ENCODE assay signal across 20 cellular contexts in genomic region chr19:30923096-30923495, GRCh38.
A peak's percentile ranks its signal among the peaks of the same experiment; 100 is the strongest.
DNase-seq lines count a peak whose midpoint lies in the region; ATAC-seq and TF ChIP-seq lines count a peak whose summit lies in the region.
"Had no signal": no experiment of that assay in that cellular context is flagged by ENCODE, and none has a peak within 500 bp of the region (broad histone marks: within the 10 kb centered on the region; RNA-seq: fewer than 3 reads in every experiment).

No MANE protein-coding gene starts in this region.

- no peak for TF ChIP-seq CTCF in KMS-11 (conservative IDR thresholded peaks at IDR 0.05; ENCODE audit: low read depth, low read length)

- peaks cover 13% of the 10 kb centered on the region for H3K4me1 ChIP-seq in KMS-11 (ENCODE audit: low read depth, poor library complexity, severe bottlenecking)
- H3K4me1 ChIP-seq: BE2C; BLaER1 treated with 17β-estradiol and CSF1 and Interleukin-3, amounts not matched to agents 10 nM and 100 nM; HAP-1 had no signal

- ATAC-seq in GM21619 (IDR thresholded peaks at IDR 0.05; ENCODE audit: unreplicated experiment), result no peak
- ATAC-seq: GM12878 had no signal

- peak; percentile 22 for DNase-seq in NCI-H1105 treated with DMSO at 0.1 percent for 48 hours (lab: John Stamatoyannopoulos, UW)
- no peak for DNase-seq in NCI-H1105 (lab: John Stamatoyannopoulos, UW)
- DNase-seq in islet precursor cell, result peak; percentile 38
- DNase-seq in putamen (ENCODE audit: low spot score), result no peak
- DNase-seq: ACHN; AML-193; BE2C; CD4-positive, alpha-beta T cell; CD8-positive, alpha-beta memory T cell; DMS 273 treated with DMSO at 0.1 percent for 48 hours; DMS79; EL; GDM1; HFFc6 had no signal

- no peaks in the 10 kb centered on the region for H3K36me3 ChIP-seq in KMS-11 (ENCODE audit: insufficient read depth)
- H3K36me3 ChIP-seq: BE2C; BLaER1 treated with 17β-estradiol and CSF1 and Interleukin-3, amounts not matched to agents 10 nM and 100 nM; HAP-1 had no signal

- no peaks in the 10 kb centered on the region for H3K79me2 ChIP-seq in KMS-11 (ENCODE audit: insufficient read depth, low read depth)

- H3K4me3 ChIP-seq in KMS-11 (IDR thresholded peaks at IDR 0.05; ENCODE audit: insufficient read depth, low read depth, low read length), result no peak overlapping the region
- H3K4me3 ChIP-seq: BLaER1 treated with 17β-estradiol and CSF1 and Interleukin-3, amounts not matched to agents 10 nM and 100 nM; GM12878; HAP-1 had no signal

- H2AFZ ChIP-seq in KMS-11 (ENCODE audit: low read depth), result no peak overlapping the region

- H4K20me1 ChIP-seq in KMS-11 (ENCODE audit: insufficient read depth), result no peaks in the 10 kb centered on the region
- H4K20me1 ChIP-seq: BLaER1 treated with 17β-estradiol and CSF1 and Interleukin-3, amounts not matched to agents 10 nM and 100 nM had no signal

- 0 out of 2 replicates have a peak overlapping the region, but pooled peaks have one; percentile 24 for H3K4me2 ChIP-seq in KMS-11
- H3K4me2 ChIP-seq: BLaER1 treated with 17β-estradiol and CSF1 and Interleukin-3, amounts not matched to agents 10 nM and 100 nM had no signal

- H3K27me3 ChIP-seq in KMS-11 (ENCODE audit: insufficient read depth, low read depth), result no peaks in the 10 kb centered on the region
- H3K27me3 ChIP-seq: BE2C; BLaER1 treated with 17β-estradiol and CSF1 and Interleukin-3, amounts not matched to agents 10 nM and 100 nM had no signal

- no peak overlapping the region for H3K9ac ChIP-seq in KMS-11
- H3K9ac ChIP-seq: BLaER1 treated with 17β-estradiol and CSF1 and Interleukin-3, amounts not matched to agents 10 nM and 100 nM had no signal

- no peak overlapping the region for H3K27ac ChIP-seq in KMS-11
- H3K27ac ChIP-seq: 22Rv1; BLaER1 treated with 17β-estradiol and CSF1 and Interleukin-3, amounts not matched to agents 10 nM and 100 nM had no signal

Comparison
In these comparisons a context has a peak if more than half of its experiments do, and no peak if none do; other contexts are left out.
1. DNase-seq: peak in NCI-H1105 treated with DMSO at 0.1 percent for 48 hours (single experiment) and islet precursor cell (single experiment); none in NCI-H1105 (single experiment) and putamen (single experiment).